ENCODE assay signal across 25 cellular contexts in the genomic region with DNA sequence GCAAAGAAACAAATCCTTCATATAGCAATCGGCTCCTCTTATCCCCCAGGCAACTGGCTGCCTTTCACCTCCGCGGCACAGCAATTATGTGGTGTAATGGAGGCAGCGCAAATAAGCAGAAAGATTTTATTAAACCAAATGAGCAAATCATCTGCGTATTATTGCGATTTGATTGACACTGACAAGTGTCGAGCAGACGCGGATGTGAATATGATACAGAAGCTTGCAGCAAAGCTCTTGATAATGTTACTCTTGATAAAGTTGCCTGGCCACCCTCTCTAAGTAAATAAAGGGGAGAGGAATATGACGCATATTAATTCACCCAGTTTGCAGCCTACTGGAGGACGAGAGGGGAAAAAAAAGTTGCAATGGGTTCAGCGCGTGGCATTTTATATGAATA. TPM values are rescaled to one million over a fixed set of nuclear protein-coding genes. Genes with fewer than 3 reads are reported as not detected.
DNase-seq lines count a peak whose midpoint lies in the region; ATAC-seq and TF ChIP-seq lines count a peak whose summit lies in the region.
"Had no signal": no experiment of that assay in that cellular context is flagged by ENCODE, and none has a peak within 500 bp of the region (broad histone marks: within the 10 kb centered on the region; RNA-seq: fewer than 3 reads in every experiment).

No MANE protein-coding gene starts in this region.

- no peaks in the 10 kb centered on the region for H3K36me3 ChIP-seq in lung (ENCODE audit: control insufficient read depth in 2 of 2, insufficient read depth in 2 of 2, low read length in 2 of 2)
- no peaks in the 10 kb centered on the region for H3K36me3 ChIP-seq in upper lobe of right lung
- H3K36me3 ChIP-seq in WERI-Rb-1: no peaks in the 10 kb centered on the region
- H3K36me3 ChIP-seq: BLaER1 treated with 17β-estradiol and CSF1 and Interleukin-3, amounts not matched to agents 10 nM and 100 nM; esophagus squamous epithelium; sigmoid colon; SJSA1; vagina had no signal

- DNase-seq in NCI-H748 (lab: John Stamatoyannopoulos, UW; ENCODE audit: unreplicated experiment): peak; percentile 44
- DNase-seq in NCI-H748 treated with DMSO at 0.1 percent for 48 hours (lab: John Stamatoyannopoulos, UW): no peak
- DNase-seq in NCI-H524 treated with DMSO at 0.1 percent for 48 hours (lab: John Stamatoyannopoulos, UW): peak; percentile 75
- no peak for DNase-seq in lung (ENCODE audit: low spot score)
- no peak for DNase-seq in upper lobe of right lung
- no peak for DNase-seq in stimulated activated naive CD4-positive, alpha-beta T cell treated with Interleukin-2 at 50 U/mL for 16 hours (lab: John Stamatoyannopoulos, UW)
- no peak for DNase-seq in WERI-Rb-1
- DNase-seq in NCI-H187 treated with DMSO at 0.1 percent for 48 hours (lab: John Stamatoyannopoulos, UW): no peak
- DNase-seq: activated CD4-positive, alpha-beta T cell treated with anti-CD3 and anti-CD28 coated beads for 4 hours; activated naive CD4-positive, alpha-beta T cell treated with Interleukin-2 at 50 U/mL for 16 hours; activated T-cell treated with anti-CD3 and anti-CD28 coated beads, Interleukin-2, amount 50 U/mL, for 48 hours; effector memory CD8-positive, alpha-beta T cell; EL; esophagus squamous epithelium; H9; IMR-90; naive B cell; NCI-H2081 treated with DMSO at 0.1 percent for 48 hours; sigmoid colon; T-helper 1 cell had no signal

- TF ChIP-seq CTCF in lung (IDR thresholded peaks at IDR 0.05; ENCODE audit: control extremely low read depth, extremely low read depth): no peak
- no peak for TF ChIP-seq CTCF in upper lobe of right lung (IDR thresholded peaks at IDR 0.05)
- TF ChIP-seq CTCF in WERI-Rb-1 (IDR thresholded peaks at IDR 0.05; ENCODE audit: low read depth, low read length): no peak

- no peaks in the 10 kb centered on the region for H3K27me3 ChIP-seq in lung (ENCODE audit: control insufficient read depth, insufficient read depth)
- H3K27me3 ChIP-seq in upper lobe of right lung: no peaks in the 10 kb centered on the region
- no peaks in the 10 kb centered on the region for H3K27me3 ChIP-seq in WERI-Rb-1 (ENCODE audit: insufficient read depth, low read depth, severe bottlenecking)
- H3K27me3 ChIP-seq: BLaER1 treated with 17β-estradiol and CSF1 and Interleukin-3, amounts not matched to agents 10 nM and 100 nM; esophagus squamous epithelium; sigmoid colon; SJSA1; vagina had no signal

- H3K9me3 ChIP-seq in lung (ENCODE audit: control insufficient read depth in 2 of 2, insufficient read depth in 1 of 2, low read length in 1 of 2) (peaks cover 0 to 3% of the 10 kb centered on the region in 2 donors), upper lobe of right lung (no peaks in the 10 kb centered on the region), WERI-Rb-1 (ENCODE audit: severe bottlenecking) (no peaks in the 10 kb centered on the region)
- H3K9me3 ChIP-seq: BLaER1 treated with 17β-estradiol and CSF1 and Interleukin-3, amounts not matched to agents 10 nM and 100 nM; esophagus squamous epithelium; sigmoid colon; SJSA1; vagina had no signal

- intact Hi-C loops in upper lobe of right lung (cut with DNase I): no loop called here

- H3K4me1 ChIP-seq in lung (ENCODE audit: control insufficient read depth in 2 of 2, insufficient read depth in 2 of 2, low read length in 2 of 2) (peaks cover 0 to 2% of the 10 kb centered on the region in 2 donors), upper lobe of right lung (no peaks in the 10 kb centered on the region)
- H3K4me1 ChIP-seq: esophagus squamous epithelium, sigmoid colon, SJSA1, vagina had no signal

- H3K27ac ChIP-seq in lung (ENCODE audit: low read depth in 1 of 2, low read length in 1 of 2) (no peak overlapping the region), upper lobe of right lung (no peak overlapping the region), WERI-Rb-1 (no peak overlapping the region)
- H3K27ac ChIP-seq: BLaER1 treated with 17β-estradiol and CSF1 and Interleukin-3, amounts not matched to agents 10 nM and 100 nM; esophagus squamous epithelium; sigmoid colon; SJSA1; vagina had no signal

- WGBS in lung, 2 donors: 71 to 87% methylated on average over 13 of the region's 13 CpGs

- ATAC-seq in lung (ENCODE audit: insufficient read depth, low FRiP score) (peak; percentile 49), upper lobe of right lung (peak; percentile 43)
- ATAC-seq: effector memory CD8-positive, alpha-beta T cell; Panc1; stimulated activated memory B cell treated with anti-CD40 and anti-IgM and Interleukin-4, amounts not matched to agents 10 μg/mL and 1 μg/mL and 100 μg/mL, for 72 hours had no signal

- no peak overlapping the region for H3K4me3 ChIP-seq in lung
- H3K4me3 ChIP-seq in upper lobe of right lung: no peak overlapping the region
- H3K4me3 ChIP-seq in WERI-Rb-1 (ENCODE audit: low read depth, low read length): no peak overlapping the region
- H3K4me3 ChIP-seq: BLaER1 treated with 17β-estradiol and CSF1 and Interleukin-3, amounts not matched to agents 10 nM and 100 nM; esophagus squamous epithelium; sigmoid colon; SJSA1; vagina had no signal

RNA-seq across cellular contexts. Expression of gene AKTIP, which starts 26.5 kb away (rescaled TPM):
- total RNA-seq in lung (10 to 100 TPM; 45.0 to 48.5 TPM), upper lobe of right lung (40.7 TPM)
- 10 to 100 TPM; 23.1 to 24.3 TPM for polyA plus RNA-seq in lung

Comparison
In these comparisons a context has a peak if more than half of its experiments do, and no peak if none do; other contexts are left out.
1. DNase-seq: peak in NCI-H748 (single experiment) and NCI-H524 treated with DMSO at 0.1 percent for 48 hours (single experiment); none in NCI-H748 treated with DMSO at 0.1 percent for 48 hours (single experiment), lung (single experiment), upper lobe of right lung (single experiment), stimulated activated naive CD4-positive, alpha-beta T cell treated with Interleukin-2 at 50 U/mL for 16 hours (single experiment), WERI-Rb-1 (single experiment) and NCI-H187 treated with DMSO at 0.1 percent for 48 hours (single experiment).